14 cellular contexts compared by ENCODE assay signal in the genomic region with DNA sequence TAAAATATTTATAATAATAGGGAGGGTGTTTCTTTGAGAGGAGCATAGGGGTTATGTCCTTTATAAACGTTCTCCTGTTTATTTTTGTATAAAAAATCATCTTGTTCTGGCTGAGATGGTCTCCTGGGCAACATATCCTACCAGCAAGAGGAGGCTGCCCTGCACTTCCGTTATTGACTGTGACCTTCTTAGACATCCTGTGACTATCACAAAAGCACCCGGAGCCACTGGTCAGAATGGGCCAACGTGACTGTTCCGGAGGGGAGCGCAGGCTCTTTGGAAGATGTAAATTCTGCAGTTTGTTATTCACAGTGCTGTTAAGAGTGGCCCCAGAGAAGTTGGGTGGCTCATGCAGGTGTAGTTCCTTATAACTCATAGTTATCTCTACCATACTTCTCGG.
DNase-seq lines count a peak whose midpoint lies in the region; ATAC-seq and TF ChIP-seq lines count a peak whose summit lies in the region.
"Had no signal": no experiment of that assay in that cellular context is flagged by ENCODE, and none has a peak within 500 bp of the region (broad histone marks: within the 10 kb centered on the region; RNA-seq: fewer than 3 reads in every experiment).

No MANE protein-coding gene starts in this region.

- no peaks in the 10 kb centered on the region for H3K27me3 ChIP-seq in endodermal cell (ENCODE audit: control insufficient read depth, insufficient read depth, low read length, poor library complexity, severe bottlenecking)

- H3K9me3 Mint-ChIP-seq in endodermal cell, result peaks cover 30% of the 10 kb centered on the region
- peaks cover 8% of the 10 kb centered on the region for H3K9me3 Mint-ChIP-seq in osteocyte (ENCODE audit: unreplicated experiment)
- peaks cover 8% of the 10 kb centered on the region for H3K9me3 Mint-ChIP-seq in type B pancreatic cell
- peaks cover 4% of the 10 kb centered on the region for H3K9me3 Mint-ChIP-seq in natural killer cell treated with Interleukin-12 subunit alpha and Interleukin-12 subunit beta and Interleukin-15 and Interleukin-18, amount 100 ng/mL, for 72 hours

- H3K4me1 ChIP-seq in endodermal cell (ENCODE audit: control insufficient read depth, insufficient read depth, low read length), result peaks cover 2% of the 10 kb centered on the region
- H3K4me1 ChIP-seq: Caco-2 had no signal

- no peak overlapping the region for H3K27ac ChIP-seq in endodermal cell (ENCODE audit: low read depth, low read length)
- H3K27ac ChIP-seq: 22Rv1 had no signal

- no peak overlapping the region for H3K9ac ChIP-seq in endodermal cell (ENCODE audit: extremely low read depth, low read length, poor library complexity, severe bottlenecking)

- H3K27ac Mint-ChIP-seq in endodermal cell, result no peak overlapping the region
- H3K27ac Mint-ChIP-seq in osteocyte (ENCODE audit: unreplicated experiment), result no peak overlapping the region
- no peak overlapping the region for H3K27ac Mint-ChIP-seq in type B pancreatic cell
- no peak overlapping the region for H3K27ac Mint-ChIP-seq in natural killer cell treated with Interleukin-12 subunit alpha and Interleukin-12 subunit beta and Interleukin-15 and Interleukin-18, amount 100 ng/mL, for 72 hours
- H3K27ac Mint-ChIP-seq: CD14-positive monocyte; CD8-positive, alpha-beta memory T cell; GM23338 had no signal

- ATAC-seq in natural killer cell treated with Interleukin-12 subunit alpha and Interleukin-12 subunit beta and Interleukin-15 and Interleukin-18, amount 100 ng/mL, for 72 hours, result no peak
- ATAC-seq: GM23338 had no signal

- no peaks in the 10 kb centered on the region for H3K27me3 Mint-ChIP-seq in endodermal cell (ENCODE audit: insufficient read depth)
- no peaks in the 10 kb centered on the region for H3K27me3 Mint-ChIP-seq in osteocyte (ENCODE audit: unreplicated experiment)
- H3K27me3 Mint-ChIP-seq in type B pancreatic cell, result peaks cover 5% of the 10 kb centered on the region
- H3K27me3 Mint-ChIP-seq in natural killer cell treated with Interleukin-12 subunit alpha and Interleukin-12 subunit beta and Interleukin-15 and Interleukin-18, amount 100 ng/mL, for 72 hours, result peaks cover 9 to 16% of the 10 kb centered on the region in 2 donors

- H3K4me3 Mint-ChIP-seq in endodermal cell (no peak overlapping the region), osteocyte (ENCODE audit: unreplicated experiment) (no peak overlapping the region), type B pancreatic cell (no peak overlapping the region)
- no peak overlapping the region for H3K4me3 Mint-ChIP-seq in natural killer cell treated with Interleukin-12 subunit alpha and Interleukin-12 subunit beta and Interleukin-15 and Interleukin-18, amount 100 ng/mL, for 72 hours
- H3K4me3 Mint-ChIP-seq: CD14-positive monocyte; CD8-positive, alpha-beta memory T cell; GM23338 had no signal

- 91 to 97% methylated on average over 5 to 6 of the region's 7 CpGs for WGBS in endodermal cell (ENCODE audit: insufficient coverage in 1 of 2, insufficient read length in 1 of 2), 2 experiments

- H3K9me3 ChIP-seq in endodermal cell (ENCODE audit: control insufficient read depth, low read length), result peaks cover 12% of the 10 kb centered on the region

- peaks cover 8% of the 10 kb centered on the region for H3K4me1 Mint-ChIP-seq in endodermal cell
- H3K4me1 Mint-ChIP-seq in osteocyte (ENCODE audit: unreplicated experiment), result no peaks in the 10 kb centered on the region
- peaks cover 19% of the 10 kb centered on the region for H3K4me1 Mint-ChIP-seq in type B pancreatic cell (ENCODE audit: unreplicated experiment)
- no peaks in the 10 kb centered on the region for H3K4me1 Mint-ChIP-seq in natural killer cell treated with Interleukin-12 subunit alpha and Interleukin-12 subunit beta and Interleukin-15 and Interleukin-18, amount 100 ng/mL, for 72 hours (ENCODE audit: low read depth in 2 of 2)
- H3K4me1 Mint-ChIP-seq: CD14-positive monocyte; CD8-positive, alpha-beta memory T cell had no signal

- H3K4me3 ChIP-seq in endodermal cell (ENCODE audit: low read length), result no peak overlapping the region
- H3K4me3 ChIP-seq: GM23338 had no signal

- H3K36me3 ChIP-seq in endodermal cell (ENCODE audit: control insufficient read depth, insufficient read depth, low read length), result no peaks in the 10 kb centered on the region

- DNase-seq in NCI-H1417 (lab: John Stamatoyannopoulos, UW), result peak in 2 of 3 experiments; percentile 33 to 65
- DNase-seq in NCI-H1417 treated with DMSO at 0.1 percent for 48 hours (lab: John Stamatoyannopoulos, UW), result no peak
- peak; percentile 6 for DNase-seq in endodermal cell
- DNase-seq in osteocyte (ENCODE audit: extremely low spot score, unreplicated experiment), result peak; percentile 48
- peak; percentile 42 for DNase-seq in type B pancreatic cell (ENCODE audit: extremely low spot score, unreplicated experiment)
- DNase-seq in kidney tubule cell (ENCODE audit: low spot score), result no peak
- no peak for DNase-seq in natural killer cell treated with Interleukin-12 subunit alpha and Interleukin-12 subunit beta and Interleukin-15 and Interleukin-18, amount 100 ng/mL, for 72 hours (ENCODE audit: low spot score)
- DNase-seq in activated CD8-positive, alpha-beta memory T cell treated with anti-CD3 and anti-CD28 coated beads for 24 hours, result no peak
- DNase-seq: Caco-2; CD8-positive, alpha-beta memory T cell; H7 had no signal

- TF ChIP-seq CTCF in endodermal cell (conservative IDR thresholded peaks at IDR 0.05) (no peak), osteocyte (IDR thresholded peaks at IDR 0.05) (no peak), type B pancreatic cell (conservative IDR thresholded peaks at IDR 0.05) (no peak)

- H3K36me3 Mint-ChIP-seq in endodermal cell (ENCODE audit: low read depth) (peaks cover 44% of the 10 kb centered on the region), osteocyte (ENCODE audit: unreplicated experiment) (peaks cover 7% of the 10 kb centered on the region), type B pancreatic cell (peaks cover 24% of the 10 kb centered on the region)
- H3K36me3 Mint-ChIP-seq in natural killer cell treated with Interleukin-12 subunit alpha and Interleukin-12 subunit beta and Interleukin-15 and Interleukin-18, amount 100 ng/mL, for 72 hours, result no peaks in the 10 kb centered on the region
- H3K36me3 Mint-ChIP-seq: CD14-positive monocyte; CD8-positive, alpha-beta memory T cell had no signal

Comparison
In these comparisons a context has a peak if more than half of its experiments do, and no peak if none do; other contexts are left out.
1. DNase-seq: peak in NCI-H1417 (2 of 3), endodermal cell (single experiment), osteocyte (single experiment) and type B pancreatic cell (single experiment); none in NCI-H1417 treated with DMSO at 0.1 percent for 48 hours (single experiment), kidney tubule cell (single experiment), natural killer cell treated with Interleukin-12 subunit alpha and Interleukin-12 subunit beta and Interleukin-15 and Interleukin-18, amount 100 ng/mL, for 72 hours (single experiment) and activated CD8-positive, alpha-beta memory T cell treated with anti-CD3 and anti-CD28 coated beads for 24 hours (single experiment).